11 cellular contexts compared by ENCODE assay signal in genomic region chr11:128732471-128733277, GRCh38. TPM values are rescaled to one million over a fixed set of nuclear protein-coding genes. Genes with fewer than 3 reads are reported as not detected.
DNase-seq lines count a peak whose midpoint lies in the region; ATAC-seq and TF ChIP-seq lines count a peak whose summit lies in the region.
"Had no signal": no experiment of that assay in that cellular context is flagged by ENCODE, and none has a peak within 500 bp of the region (broad histone marks: within the 10 kb centered on the region; RNA-seq: fewer than 3 reads in every experiment).

No MANE protein-coding gene starts in this region.

- no peak for DNase-seq in activated T-cell treated with anti-CD3 and anti-CD28 coated beads, Interleukin-2, amount 50 U/mL, for 24 hours
- DNase-seq in activated T-cell treated with anti-CD3 and anti-CD28 coated beads for 4 hours (no peak), NCI-H2196 treated with DMSO at 0.1 percent for 48 hours (lab: John Stamatoyannopoulos, UW; ENCODE audit: unreplicated experiment) (no peak), DMS53 treated with DMSO at 0.1 percent for 48 hours (lab: John Stamatoyannopoulos, UW; ENCODE audit: unreplicated experiment) (no peak), mesothelial cell of epicardium (ENCODE audit: low spot score in 2 of 2, unreplicated experiment in 2 of 2) (no peak)
- DNase-seq: foreskin keratinocyte, NCI-H1694 had no signal

- H3K9ac ChIP-seq in SU-DHL-6 (ENCODE audit: low read length), result peak overlapping the region; percentile 57

- H3K4me2 ChIP-seq in SU-DHL-6 (ENCODE audit: low read depth, low read length, poor library complexity, severe bottlenecking), result peak overlapping the region; percentile 68

- peaks cover 99% of the 10 kb centered on the region for H3K4me1 Mint-ChIP-seq in activated T-cell treated with anti-CD3 and anti-CD28 coated beads, Interleukin-2, amount 50 U/mL, for 24 hours (ENCODE audit: low read depth)
- H3K4me1 Mint-ChIP-seq in stimulated activated memory B cell treated with anti-CD40 and anti-IgM and Interleukin-4, amounts not matched to agents 10 μg/mL and 1 μg/mL and 100 μg/mL, for 72 hours, result peaks cover 94% of the 10 kb centered on the region
- peaks cover 30% of the 10 kb centered on the region for H3K4me1 Mint-ChIP-seq in mesothelial cell of epicardium

- no peaks in the 10 kb centered on the region for H3K27me3 Mint-ChIP-seq in activated T-cell treated with anti-CD3 and anti-CD28 coated beads, Interleukin-2, amount 50 U/mL, for 24 hours
- no peaks in the 10 kb centered on the region for H3K27me3 Mint-ChIP-seq in stimulated activated memory B cell treated with anti-CD40 and anti-IgM and Interleukin-4, amounts not matched to agents 10 μg/mL and 1 μg/mL and 100 μg/mL, for 72 hours
- H3K27me3 Mint-ChIP-seq in mesothelial cell of epicardium (ENCODE audit: low read depth), result peaks cover 44% of the 10 kb centered on the region

- H4K20me1 ChIP-seq in SU-DHL-6 (ENCODE audit: low read depth, low read length), result no peaks in the 10 kb centered on the region

- peak; percentile 35 for ATAC-seq in HG02840 (IDR thresholded peaks at IDR 0.05; ENCODE audit: low FRiP score, unreplicated experiment)
- peak; percentile 69 for ATAC-seq in stimulated activated memory B cell treated with anti-CD40 and anti-IgM and Interleukin-4, amounts not matched to agents 10 μg/mL and 1 μg/mL and 100 μg/mL, for 72 hours

- peaks cover 97% of the 10 kb centered on the region for H3K79me2 ChIP-seq in SU-DHL-6 (ENCODE audit: insufficient read depth, low read length)

- peak overlapping the region; percentile 83 for H3K27ac Mint-ChIP-seq in activated T-cell treated with anti-CD3 and anti-CD28 coated beads, Interleukin-2, amount 50 U/mL, for 24 hours
- peak overlapping the region; percentile 97 for H3K27ac Mint-ChIP-seq in stimulated activated memory B cell treated with anti-CD40 and anti-IgM and Interleukin-4, amounts not matched to agents 10 μg/mL and 1 μg/mL and 100 μg/mL, for 72 hours
- H3K27ac Mint-ChIP-seq in mesothelial cell of epicardium, result no peak overlapping the region
- H3K27ac Mint-ChIP-seq: nephron had no signal

- TF ChIP-seq CTCF in SU-DHL-6 (IDR thresholded peaks at IDR 0.05; ENCODE audit: insufficient read depth, low read length, poor library complexity, severe bottlenecking) (no peak), mesothelial cell of epicardium (IDR thresholded peaks at IDR 0.05; ENCODE audit: unreplicated experiment) (no peak)

- H2AFZ ChIP-seq in SU-DHL-6 (ENCODE audit: low read depth, low read length, severe bottlenecking), result no peak overlapping the region

- H3K4me3 ChIP-seq in SU-DHL-6 (ENCODE audit: insufficient read depth, low read length, poor library complexity, severe bottlenecking), result peak overlapping the region; percentile 28

- no peaks in the 10 kb centered on the region for H3K9me3 Mint-ChIP-seq in activated T-cell treated with anti-CD3 and anti-CD28 coated beads, Interleukin-2, amount 50 U/mL, for 24 hours
- H3K9me3 Mint-ChIP-seq in stimulated activated memory B cell treated with anti-CD40 and anti-IgM and Interleukin-4, amounts not matched to agents 10 μg/mL and 1 μg/mL and 100 μg/mL, for 72 hours, result no peaks in the 10 kb centered on the region
- H3K9me3 Mint-ChIP-seq in mesothelial cell of epicardium, result no peaks in the 10 kb centered on the region
- H3K9me3 Mint-ChIP-seq: nephron had no signal

- H3K36me3 ChIP-seq in SU-DHL-6 (ENCODE audit: low read length), result no peaks in the 10 kb centered on the region

- peaks cover 59% of the 10 kb centered on the region for H3F3A ChIP-seq in SU-DHL-6 (ENCODE audit: insufficient read depth)

- peak overlapping the region; percentile 100 for H3K27ac ChIP-seq in SU-DHL-6 (ENCODE audit: low read depth, low read length)
- H3K27ac ChIP-seq: foreskin keratinocyte had no signal

- H3K27me3 ChIP-seq in SU-DHL-6 (ENCODE audit: low read length), result no peaks in the 10 kb centered on the region

- no peak overlapping the region for H3K4me3 Mint-ChIP-seq in activated T-cell treated with anti-CD3 and anti-CD28 coated beads, Interleukin-2, amount 50 U/mL, for 24 hours
- H3K4me3 Mint-ChIP-seq in stimulated activated memory B cell treated with anti-CD40 and anti-IgM and Interleukin-4, amounts not matched to agents 10 μg/mL and 1 μg/mL and 100 μg/mL, for 72 hours, result peak overlapping the region; percentile 17
- no peak overlapping the region for H3K4me3 Mint-ChIP-seq in mesothelial cell of epicardium
- H3K4me3 Mint-ChIP-seq: nephron had no signal

- no peaks in the 10 kb centered on the region for H3K9me2 ChIP-seq in SU-DHL-6 (replicated peaks; ENCODE audit: insufficient read depth, low read length)

- H3K9me3 ChIP-seq in SU-DHL-6 (ENCODE audit: insufficient read depth, low read length), result no peaks in the 10 kb centered on the region

- peaks cover 18% of the 10 kb centered on the region for H3K36me3 Mint-ChIP-seq in activated T-cell treated with anti-CD3 and anti-CD28 coated beads, Interleukin-2, amount 50 U/mL, for 24 hours (ENCODE audit: low read depth)
- H3K36me3 Mint-ChIP-seq in stimulated activated memory B cell treated with anti-CD40 and anti-IgM and Interleukin-4, amounts not matched to agents 10 μg/mL and 1 μg/mL and 100 μg/mL, for 72 hours, result peaks cover 10% of the 10 kb centered on the region
- H3K36me3 Mint-ChIP-seq in mesothelial cell of epicardium, result no peaks in the 10 kb centered on the region

RNA-seq across cellular contexts. Expression of gene FLI1, which starts 38.8 kb away (rescaled TPM):
- total RNA-seq in mesothelial cell of epicardium, result 4.5 to 5.8 TPM (median 5.3 TPM) in 3 replicates
